Comparison of ENCODE assay signal across 11 cellular contexts in the genomic region with DNA sequence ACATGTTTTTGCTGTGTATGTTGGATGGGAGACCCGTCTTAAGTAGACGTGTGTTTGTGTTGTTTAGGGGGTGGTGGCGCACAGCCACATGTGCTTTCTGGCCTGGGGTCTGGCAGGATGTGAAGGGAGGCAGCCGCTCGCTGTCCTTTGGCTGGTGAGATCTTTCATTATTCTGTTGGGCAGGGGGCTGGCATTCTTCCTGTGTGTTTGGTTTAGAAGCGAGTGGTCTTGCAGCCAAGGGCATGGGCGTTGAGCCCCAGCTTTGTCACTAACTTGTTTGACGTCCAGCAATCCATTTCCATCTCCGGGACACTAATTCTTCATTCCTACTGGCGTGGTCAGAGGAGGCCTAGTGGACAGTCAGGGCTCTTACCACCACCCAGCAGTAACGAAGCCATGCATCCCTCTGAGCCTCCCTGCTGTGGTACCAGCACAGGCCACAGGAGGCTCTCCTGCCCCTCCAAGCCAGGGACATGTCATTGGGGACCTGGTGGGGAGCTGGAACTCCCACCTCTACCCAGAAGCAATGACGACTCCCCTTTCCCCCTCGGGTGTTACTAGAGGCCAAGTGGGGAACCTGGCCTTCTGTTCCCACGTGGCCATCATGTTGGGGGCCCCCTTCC. TPM values are rescaled to one million over a fixed set of nuclear protein-coding genes. Genes with fewer than 3 reads are reported as not detected.
DNase-seq lines count a peak whose midpoint lies in the region; ATAC-seq and TF ChIP-seq lines count a peak whose summit lies in the region.
"Had no signal": no experiment of that assay in that cellular context is flagged by ENCODE, and none has a peak within 500 bp of the region (broad histone marks: within the 10 kb centered on the region; RNA-seq: fewer than 3 reads in every experiment).

No MANE protein-coding gene starts in this region.

- no peak overlapping the region for H3K9ac ChIP-seq in skeletal muscle satellite cell (ENCODE audit: low read depth, low read length)

- BruUV-seq in OCI-LY7 (replicated peaks; lab: Mats Ljungman, UMichigan) = no TSS peak

- H3K36me3 ChIP-seq in OCI-LY7 (ENCODE audit: insufficient read depth, low read length) = no peaks in the 10 kb centered on the region
- peaks cover 3% of the 10 kb centered on the region for H3K36me3 ChIP-seq in skeletal muscle satellite cell (ENCODE audit: insufficient read depth, low read length)
- H3K36me3 ChIP-seq: tibial nerve had no signal

- H2AFZ ChIP-seq in OCI-LY7 (ENCODE audit: low read length) = no peak overlapping the region

- H3K79me2 ChIP-seq in OCI-LY7 (ENCODE audit: insufficient read depth, low read depth, low read length) = no peaks in the 10 kb centered on the region

- TF ChIP-seq CTCF in GM12872 (IDR thresholded peaks at IDR 0.05; ENCODE audit: insufficient read depth, low read depth, low read length) (peak; percentile 47; the same call in 2 of the 3 replicates), OCI-LY7 (conservative IDR thresholded peaks at IDR 0.05; ENCODE audit: low read length) (peak; percentile 31; the same call in 1 of the 2 replicates), foreskin fibroblast (IDR thresholded peaks at IDR 0.05; ENCODE audit: low read depth, low read length) (peak; percentile 5)

- H3K4me1 ChIP-seq in OCI-LY7 (ENCODE audit: insufficient read depth, low read length, poor library complexity, severe bottlenecking) = no peaks in the 10 kb centered on the region
- peaks cover 19% of the 10 kb centered on the region for H3K4me1 ChIP-seq in skeletal muscle satellite cell (ENCODE audit: control insufficient read depth, insufficient read depth, low read length)
- H3K4me1 ChIP-seq: tibial nerve had no signal

- H3K9me3 ChIP-seq in OCI-LY7 (ENCODE audit: low read length) (no peaks in the 10 kb centered on the region), skeletal muscle satellite cell (replicated peaks; ENCODE audit: low read length) (no peaks in the 10 kb centered on the region)
- H3K9me3 ChIP-seq: tibial nerve had no signal

- H3K4me3 ChIP-seq in OCI-LY7 (ENCODE audit: low read depth, low read length, poor library complexity, severe bottlenecking) = no peak overlapping the region
- no peak overlapping the region for H3K4me3 ChIP-seq in foreskin fibroblast (ENCODE audit: low read depth in 1 of 2, low read length in 2 of 2)
- no peak overlapping the region for H3K4me3 ChIP-seq in skeletal muscle satellite cell (ENCODE audit: low read length)
- H3K4me3 ChIP-seq: tibial nerve had no signal

- no peak for ATAC-seq in GM18519 (IDR thresholded peaks at IDR 0.05; ENCODE audit: low FRiP score, unreplicated experiment)

- intact Hi-C loops in OCI-LY7 (cut with micrococcal nuclease; ENCODE audit: unreplicated experiment) = no loop called here

- H3K4me2 ChIP-seq in OCI-LY7 (ENCODE audit: low read length) (no peak overlapping the region), skeletal muscle satellite cell (ENCODE audit: low read length) (peak overlapping the region; percentile 32)

- no peaks in the 10 kb centered on the region for H4K20me1 ChIP-seq in OCI-LY7 (ENCODE audit: insufficient read depth, low read length)

- H3K27me3 ChIP-seq in skeletal muscle satellite cell (ENCODE audit: control insufficient read depth, insufficient read depth, low read length) = no peaks in the 10 kb centered on the region
- H3K27me3 ChIP-seq: tibial nerve had no signal

- CTCF ChIA-PET in OCI-LY7 (lab: Charles Lee; ENCODE audit: unreplicated experiment) = no interaction called here

- H3K27ac ChIP-seq in OCI-LY7 (ENCODE audit: low read depth, low read length, poor library complexity, severe bottlenecking) = no peak overlapping the region

- no peaks in the 10 kb centered on the region for H3K9me2 ChIP-seq in OCI-LY7 (ENCODE audit: insufficient read depth, low read length)

- POLR2A ChIA-PET in OCI-LY7 (lab: Charles Lee) = no interaction called here

- DNase-seq in OCI-LY7 (ENCODE audit: low spot score) = no peak
- no peak for DNase-seq in foreskin fibroblast
- no peak for DNase-seq in OCI-M2 (lab: John Stamatoyannopoulos, UW; ENCODE audit: unreplicated experiment)
- no peak for DNase-seq in epidermal melanocyte (ENCODE audit: insufficient read length, low spot score)
- DNase-seq in activated T-cell treated with anti-CD3 and anti-CD28 coated beads for 4 hours = no peak
- DNase-seq: mammary epithelial cell, NCI-H146 had no signal

RNA-seq across cellular contexts. Expression of gene THSD4, which starts 10.7 kb away (rescaled TPM):
- not detected in 2 replicates for total RNA-seq in OCI-LY7 (2014; rRNA removed; shearing (Covaris generic))
- not detected in 2 replicates for total RNA-seq in OCI-LY7 (2022)
- 13.9 and 19.7 TPM in 2 replicates for total RNA-seq in skeletal muscle satellite cell (2012; rRNA removed)
